ENCODE assay signal across 1 cellular context in the genomic region with DNA sequence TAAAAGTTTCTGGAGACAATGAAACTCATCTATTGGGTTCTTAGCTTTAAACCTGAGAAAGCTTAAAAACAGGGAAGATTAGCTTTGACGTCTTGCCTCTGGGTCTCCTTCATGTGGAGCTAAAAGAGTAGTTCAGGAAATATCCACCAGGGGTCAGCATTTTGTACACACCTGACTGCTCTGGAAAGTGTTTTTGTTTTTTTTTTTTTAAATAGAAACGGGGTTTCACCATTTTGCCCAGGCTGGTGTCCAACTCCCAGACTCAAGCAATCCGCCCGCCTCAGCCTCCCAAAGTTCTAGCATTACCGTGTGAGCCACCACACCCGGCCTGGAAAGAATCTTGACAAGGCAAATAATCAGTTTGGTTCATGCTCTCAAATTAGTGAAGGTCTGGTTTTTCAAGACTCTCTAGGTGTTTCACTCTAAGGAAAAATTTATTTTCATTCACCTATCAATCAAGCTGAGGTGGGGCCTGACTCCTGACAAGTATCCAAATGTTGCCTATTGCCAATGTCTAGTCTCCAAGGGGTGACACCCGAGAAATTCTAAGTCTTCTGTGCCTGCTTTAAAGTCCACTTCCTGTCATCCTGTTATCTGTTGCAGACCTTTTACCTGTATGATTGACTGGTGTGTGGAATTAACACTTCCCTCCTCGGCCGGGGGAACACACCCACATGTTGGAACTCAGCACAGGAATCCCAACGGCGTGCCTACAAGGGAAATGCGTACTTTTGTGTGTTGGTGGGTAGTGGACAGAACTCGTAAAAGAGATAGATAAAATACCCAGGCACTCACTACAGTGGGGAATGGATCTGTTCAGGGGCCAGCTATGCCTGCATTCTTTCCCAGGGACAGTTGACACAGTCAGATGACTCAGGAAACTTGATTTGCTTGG.
TF ChIP-seq lines count a peak whose summit lies in the region.

No MANE protein-coding gene starts in this region.

TF ChIP-seq in HepG2, 621 proteins besides CTCF, POLR2A, EP300 and RAD21 (continues in another document):
- TF ChIP-seq, protein P1, sequence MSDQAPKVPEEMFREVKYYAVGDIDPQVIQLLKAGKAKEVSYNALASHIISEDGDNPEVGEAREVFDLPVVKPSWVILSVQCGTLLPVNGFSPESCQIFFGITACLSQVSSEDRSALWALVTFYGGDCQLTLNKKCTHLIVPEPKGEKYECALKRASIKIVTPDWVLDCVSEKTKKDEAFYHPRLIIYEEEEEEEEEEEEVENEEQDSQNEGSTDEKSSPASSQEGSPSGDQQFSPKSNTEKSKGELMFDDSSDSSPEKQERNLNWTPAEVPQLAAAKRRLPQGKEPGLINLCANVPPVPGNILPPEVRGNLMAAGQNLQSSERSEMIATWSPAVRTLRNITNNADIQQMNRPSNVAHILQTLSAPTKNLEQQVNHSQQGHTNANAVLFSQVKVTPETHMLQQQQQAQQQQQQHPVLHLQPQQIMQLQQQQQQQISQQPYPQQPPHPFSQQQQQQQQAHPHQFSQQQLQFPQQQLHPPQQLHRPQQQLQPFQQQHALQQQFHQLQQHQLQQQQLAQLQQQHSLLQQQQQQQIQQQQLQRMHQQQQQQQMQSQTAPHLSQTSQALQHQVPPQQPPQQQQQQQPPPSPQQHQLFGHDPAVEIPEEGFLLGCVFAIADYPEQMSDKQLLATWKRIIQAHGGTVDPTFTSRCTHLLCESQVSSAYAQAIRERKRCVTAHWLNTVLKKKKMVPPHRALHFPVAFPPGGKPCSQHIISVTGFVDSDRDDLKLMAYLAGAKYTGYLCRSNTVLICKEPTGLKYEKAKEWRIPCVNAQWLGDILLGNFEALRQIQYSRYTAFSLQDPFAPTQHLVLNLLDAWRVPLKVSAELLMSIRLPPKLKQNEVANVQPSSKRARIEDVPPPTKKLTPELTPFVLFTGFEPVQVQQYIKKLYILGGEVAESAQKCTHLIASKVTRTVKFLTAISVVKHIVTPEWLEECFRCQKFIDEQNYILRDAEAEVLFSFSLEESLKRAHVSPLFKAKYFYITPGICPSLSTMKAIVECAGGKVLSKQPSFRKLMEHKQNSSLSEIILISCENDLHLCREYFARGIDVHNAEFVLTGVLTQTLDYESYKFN (CRISPR knock-in tag; conservative IDR thresholded peaks at IDR 0.05), result no peak; the same call in 1 of the 2 replicates
- TF ChIP-seq STAT5B (CRISPR knock-in tag; IDR thresholded peaks at IDR 0.05), result no peak
- 0 out of 2 replicates have a peak, but pooled peaks have one; percentile 2 for TF ChIP-seq ZNF614 (CRISPR knock-in tag; IDR thresholded peaks at IDR 0.05; ENCODE audit: borderline replicate concordance)
- TF ChIP-seq, protein P2, sequence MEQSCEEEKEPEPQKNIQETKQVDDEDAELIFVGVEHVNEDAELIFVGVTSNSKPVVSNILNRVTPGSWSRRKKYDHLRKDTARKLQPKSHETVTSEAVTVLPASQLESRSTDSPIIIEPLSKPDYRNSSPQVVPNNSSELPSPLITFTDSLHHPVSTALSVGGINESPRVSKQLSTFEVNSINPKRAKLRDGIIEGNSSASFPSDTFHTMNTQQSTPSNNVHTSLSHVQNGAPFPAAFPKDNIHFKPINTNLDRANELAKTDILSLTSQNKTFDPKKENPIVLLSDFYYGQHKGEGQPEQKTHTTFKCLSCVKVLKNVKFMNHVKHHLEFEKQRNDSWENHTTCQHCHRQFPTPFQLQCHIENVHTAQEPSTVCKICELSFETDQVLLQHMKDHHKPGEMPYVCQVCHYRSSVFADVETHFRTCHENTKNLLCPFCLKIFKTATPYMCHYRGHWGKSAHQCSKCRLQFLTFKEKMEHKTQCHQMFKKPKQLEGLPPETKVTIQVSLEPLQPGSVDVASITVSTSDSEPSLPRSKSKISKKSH (CRISPR knock-in tag; IDR thresholded peaks at IDR 0.05; ENCODE audit: borderline replicate concordance), result no peak
- TF ChIP-seq MED8 (CRISPR knock-in tag; IDR thresholded peaks at IDR 0.05; ENCODE audit: insufficient replicate concordance), result no peak
- no peak for TF ChIP-seq CCDC6 (CRISPR knock-in tag; IDR thresholded peaks at IDR 0.05)
- no peak for TF ChIP-seq SALL2 (CRISPR knock-in tag; IDR thresholded peaks at IDR 0.05)
- TF ChIP-seq, protein P3, sequence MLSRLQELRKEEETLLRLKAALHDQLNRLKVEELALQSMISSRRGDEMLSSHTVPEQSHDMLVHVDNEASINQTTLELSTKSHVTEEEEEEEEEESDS (CRISPR knock-in tag; IDR thresholded peaks at IDR 0.05; ENCODE audit: borderline replicate concordance), result no peak
- TF ChIP-seq, protein P4, sequence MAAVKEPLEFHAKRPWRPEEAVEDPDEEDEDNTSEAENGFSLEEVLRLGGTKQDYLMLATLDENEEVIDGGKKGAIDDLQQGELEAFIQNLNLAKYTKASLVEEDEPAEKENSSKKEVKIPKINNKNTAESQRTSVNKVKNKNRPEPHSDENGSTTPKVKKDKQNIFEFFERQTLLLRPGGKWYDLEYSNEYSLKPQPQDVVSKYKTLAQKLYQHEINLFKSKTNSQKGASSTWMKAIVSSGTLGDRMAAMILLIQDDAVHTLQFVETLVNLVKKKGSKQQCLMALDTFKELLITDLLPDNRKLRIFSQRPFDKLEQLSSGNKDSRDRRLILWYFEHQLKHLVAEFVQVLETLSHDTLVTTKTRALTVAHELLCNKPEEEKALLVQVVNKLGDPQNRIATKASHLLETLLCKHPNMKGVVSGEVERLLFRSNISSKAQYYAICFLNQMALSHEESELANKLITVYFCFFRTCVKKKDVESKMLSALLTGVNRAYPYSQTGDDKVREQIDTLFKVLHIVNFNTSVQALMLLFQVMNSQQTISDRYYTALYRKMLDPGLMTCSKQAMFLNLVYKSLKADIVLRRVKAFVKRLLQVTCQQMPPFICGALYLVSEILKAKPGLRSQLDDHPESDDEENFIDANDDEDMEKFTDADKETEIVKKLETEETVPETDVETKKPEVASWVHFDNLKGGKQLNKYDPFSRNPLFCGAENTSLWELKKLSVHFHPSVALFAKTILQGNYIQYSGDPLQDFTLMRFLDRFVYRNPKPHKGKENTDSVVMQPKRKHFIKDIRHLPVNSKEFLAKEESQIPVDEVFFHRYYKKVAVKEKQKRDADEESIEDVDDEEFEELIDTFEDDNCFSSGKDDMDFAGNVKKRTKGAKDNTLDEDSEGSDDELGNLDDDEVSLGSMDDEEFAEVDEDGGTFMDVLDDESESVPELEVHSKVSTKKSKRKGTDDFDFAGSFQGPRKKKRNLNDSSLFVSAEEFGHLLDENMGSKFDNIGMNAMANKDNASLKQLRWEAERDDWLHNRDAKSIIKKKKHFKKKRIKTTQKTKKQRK (IDR thresholded peaks at IDR 0.05; ENCODE audit: low read length), result no peak
- TF ChIP-seq KLF12 (CRISPR knock-in tag; IDR thresholded peaks at IDR 0.05; ENCODE audit: borderline replicate concordance), result 0 out of 2 replicates have a peak, but pooled peaks have one; percentile 15
- no peak for TF ChIP-seq AGO1 (IDR thresholded peaks at IDR 0.05; ENCODE audit: low read depth, low read length, poor library complexity, severe bottlenecking)
- TF ChIP-seq, protein P5, sequence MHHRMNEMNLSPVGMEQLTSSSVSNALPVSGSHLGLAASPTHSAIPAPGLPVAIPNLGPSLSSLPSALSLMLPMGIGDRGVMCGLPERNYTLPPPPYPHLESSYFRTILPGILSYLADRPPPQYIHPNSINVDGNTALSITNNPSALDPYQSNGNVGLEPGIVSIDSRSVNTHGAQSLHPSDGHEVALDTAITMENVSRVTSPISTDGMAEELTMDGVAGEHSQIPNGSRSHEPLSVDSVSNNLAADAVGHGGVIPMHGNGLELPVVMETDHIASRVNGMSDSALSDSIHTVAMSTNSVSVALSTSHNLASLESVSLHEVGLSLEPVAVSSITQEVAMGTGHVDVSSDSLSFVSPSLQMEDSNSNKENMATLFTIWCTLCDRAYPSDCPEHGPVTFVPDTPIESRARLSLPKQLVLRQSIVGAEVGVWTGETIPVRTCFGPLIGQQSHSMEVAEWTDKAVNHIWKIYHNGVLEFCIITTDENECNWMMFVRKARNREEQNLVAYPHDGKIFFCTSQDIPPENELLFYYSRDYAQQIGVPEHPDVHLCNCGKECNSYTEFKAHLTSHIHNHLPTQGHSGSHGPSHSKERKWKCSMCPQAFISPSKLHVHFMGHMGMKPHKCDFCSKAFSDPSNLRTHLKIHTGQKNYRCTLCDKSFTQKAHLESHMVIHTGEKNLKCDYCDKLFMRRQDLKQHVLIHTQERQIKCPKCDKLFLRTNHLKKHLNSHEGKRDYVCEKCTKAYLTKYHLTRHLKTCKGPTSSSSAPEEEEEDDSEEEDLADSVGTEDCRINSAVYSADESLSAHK (CRISPR knock-in tag; IDR thresholded peaks at IDR 0.05; ENCODE audit: borderline replicate concordance), result no peak
- no peak for TF ChIP-seq MATR3 (CRISPR knock-in tag; IDR thresholded peaks at IDR 0.05)
- TF ChIP-seq, protein P6, sequence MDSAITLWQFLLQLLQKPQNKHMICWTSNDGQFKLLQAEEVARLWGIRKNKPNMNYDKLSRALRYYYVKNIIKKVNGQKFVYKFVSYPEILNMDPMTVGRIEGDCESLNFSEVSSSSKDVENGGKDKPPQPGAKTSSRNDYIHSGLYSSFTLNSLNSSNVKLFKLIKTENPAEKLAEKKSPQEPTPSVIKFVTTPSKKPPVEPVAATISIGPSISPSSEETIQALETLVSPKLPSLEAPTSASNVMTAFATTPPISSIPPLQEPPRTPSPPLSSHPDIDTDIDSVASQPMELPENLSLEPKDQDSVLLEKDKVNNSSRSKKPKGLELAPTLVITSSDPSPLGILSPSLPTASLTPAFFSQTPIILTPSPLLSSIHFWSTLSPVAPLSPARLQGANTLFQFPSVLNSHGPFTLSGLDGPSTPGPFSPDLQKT (CRISPR knock-in tag; IDR thresholded peaks at IDR 0.05; ENCODE audit: borderline replicate concordance), result no peak
- TF ChIP-seq JDP2 (CRISPR knock-in tag; IDR thresholded peaks at IDR 0.05; ENCODE audit: borderline replicate concordance), result no peak
- peak; percentile 23; the same call in 1 of the 2 replicates for TF ChIP-seq KDM5B (CRISPR knock-in tag; IDR thresholded peaks at IDR 0.05; ENCODE audit: borderline replicate concordance)
- TF ChIP-seq, protein P7, sequence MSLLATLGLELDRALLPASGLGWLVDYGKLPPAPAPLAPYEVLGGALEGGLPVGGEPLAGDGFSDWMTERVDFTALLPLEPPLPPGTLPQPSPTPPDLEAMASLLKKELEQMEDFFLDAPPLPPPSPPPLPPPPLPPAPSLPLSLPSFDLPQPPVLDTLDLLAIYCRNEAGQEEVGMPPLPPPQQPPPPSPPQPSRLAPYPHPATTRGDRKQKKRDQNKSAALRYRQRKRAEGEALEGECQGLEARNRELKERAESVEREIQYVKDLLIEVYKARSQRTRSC (CRISPR knock-in tag; IDR thresholded peaks at IDR 0.05; ENCODE audit: low read depth), result no peak
- no peak for TF ChIP-seq MEIS2 (CRISPR knock-in tag; IDR thresholded peaks at IDR 0.05)
- TF ChIP-seq, protein P8, sequence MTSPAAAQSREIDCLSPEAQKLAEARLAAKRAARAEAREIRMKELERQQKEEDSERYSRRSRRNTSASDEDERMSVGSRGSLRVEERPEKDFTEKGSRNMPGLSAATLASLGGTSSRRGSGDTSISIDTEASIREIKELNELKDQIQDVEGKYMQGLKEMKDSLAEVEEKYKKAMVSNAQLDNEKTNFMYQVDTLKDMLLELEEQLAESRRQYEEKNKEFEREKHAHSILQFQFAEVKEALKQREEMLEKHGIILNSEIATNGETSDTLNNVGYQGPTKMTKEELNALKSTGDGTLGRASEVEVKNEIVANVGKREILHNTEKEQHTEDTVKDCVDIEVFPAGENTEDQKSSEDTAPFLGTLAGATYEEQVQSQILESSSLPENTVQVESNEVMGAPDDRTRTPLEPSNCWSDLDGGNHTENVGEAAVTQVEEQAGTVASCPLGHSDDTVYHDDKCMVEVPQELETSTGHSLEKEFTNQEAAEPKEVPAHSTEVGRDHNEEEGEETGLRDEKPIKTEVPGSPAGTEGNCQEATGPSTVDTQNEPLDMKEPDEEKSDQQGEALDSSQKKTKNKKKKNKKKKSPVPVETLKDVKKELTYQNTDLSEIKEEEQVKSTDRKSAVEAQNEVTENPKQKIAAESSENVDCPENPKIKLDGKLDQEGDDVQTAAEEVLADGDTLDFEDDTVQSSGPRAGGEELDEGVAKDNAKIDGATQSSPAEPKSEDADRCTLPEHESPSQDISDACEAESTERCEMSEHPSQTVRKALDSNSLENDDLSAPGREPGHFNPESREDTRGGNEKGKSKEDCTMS (CRISPR knock-in tag; conservative IDR thresholded peaks at IDR 0.05), result no peak
- TF ChIP-seq, protein P9, sequence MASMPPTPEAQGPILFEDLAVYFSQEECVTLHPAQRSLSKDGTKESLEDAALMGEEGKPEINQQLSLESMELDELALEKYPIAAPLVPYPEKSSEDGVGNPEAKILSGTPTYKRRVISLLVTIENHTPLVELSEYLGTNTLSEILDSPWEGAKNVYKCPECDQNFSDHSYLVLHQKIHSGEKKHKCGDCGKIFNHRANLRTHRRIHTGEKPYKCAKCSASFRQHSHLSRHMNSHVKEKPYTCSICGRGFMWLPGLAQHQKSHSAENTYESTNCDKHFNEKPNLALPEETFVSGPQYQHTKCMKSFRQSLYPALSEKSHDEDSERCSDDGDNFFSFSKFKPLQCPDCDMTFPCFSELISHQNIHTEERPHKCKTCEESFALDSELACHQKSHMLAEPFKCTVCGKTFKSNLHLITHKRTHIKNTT (CRISPR knock-in tag; IDR thresholded peaks at IDR 0.05), result no peak
- TF ChIP-seq JUNB (CRISPR knock-in tag; IDR thresholded peaks at IDR 0.05; ENCODE audit: borderline replicate concordance), result no peak
- no peak for TF ChIP-seq RNF2 (conservative IDR thresholded peaks at IDR 0.05; ENCODE audit: low read depth)
- TF ChIP-seq, protein P10, sequence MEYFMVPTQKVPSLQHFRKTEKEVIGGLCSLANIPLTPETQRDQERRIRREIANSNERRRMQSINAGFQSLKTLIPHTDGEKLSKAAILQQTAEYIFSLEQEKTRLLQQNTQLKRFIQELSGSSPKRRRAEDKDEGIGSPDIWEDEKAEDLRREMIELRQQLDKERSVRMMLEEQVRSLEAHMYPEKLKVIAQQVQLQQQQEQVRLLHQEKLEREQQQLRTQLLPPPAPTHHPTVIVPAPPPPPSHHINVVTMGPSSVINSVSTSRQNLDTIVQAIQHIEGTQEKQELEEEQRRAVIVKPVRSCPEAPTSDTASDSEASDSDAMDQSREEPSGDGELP (IDR thresholded peaks at IDR 0.05; ENCODE audit: borderline replicate concordance, low read depth), result peak; percentile 50; the same call in 1 of the 2 replicates
- TF ChIP-seq, protein P11, sequence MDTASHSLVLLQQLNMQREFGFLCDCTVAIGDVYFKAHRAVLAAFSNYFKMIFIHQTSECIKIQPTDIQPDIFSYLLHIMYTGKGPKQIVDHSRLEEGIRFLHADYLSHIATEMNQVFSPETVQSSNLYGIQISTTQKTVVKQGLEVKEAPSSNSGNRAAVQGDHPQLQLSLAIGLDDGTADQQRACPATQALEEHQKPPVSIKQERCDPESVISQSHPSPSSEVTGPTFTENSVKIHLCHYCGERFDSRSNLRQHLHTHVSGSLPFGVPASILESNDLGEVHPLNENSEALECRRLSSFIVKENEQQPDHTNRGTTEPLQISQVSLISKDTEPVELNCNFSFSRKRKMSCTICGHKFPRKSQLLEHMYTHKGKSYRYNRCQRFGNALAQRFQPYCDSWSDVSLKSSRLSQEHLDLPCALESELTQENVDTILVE (CRISPR knock-in tag; IDR thresholded peaks at IDR 0.05), result 0 out of 2 replicates have a peak, but pooled peaks have one; percentile 29
- TF ChIP-seq ZNF34 (CRISPR knock-in tag; IDR thresholded peaks at IDR 0.05; ENCODE audit: borderline replicate concordance), result no peak
